Comparison of ENCODE assay signal across 9 cellular contexts in the genomic region with DNA sequence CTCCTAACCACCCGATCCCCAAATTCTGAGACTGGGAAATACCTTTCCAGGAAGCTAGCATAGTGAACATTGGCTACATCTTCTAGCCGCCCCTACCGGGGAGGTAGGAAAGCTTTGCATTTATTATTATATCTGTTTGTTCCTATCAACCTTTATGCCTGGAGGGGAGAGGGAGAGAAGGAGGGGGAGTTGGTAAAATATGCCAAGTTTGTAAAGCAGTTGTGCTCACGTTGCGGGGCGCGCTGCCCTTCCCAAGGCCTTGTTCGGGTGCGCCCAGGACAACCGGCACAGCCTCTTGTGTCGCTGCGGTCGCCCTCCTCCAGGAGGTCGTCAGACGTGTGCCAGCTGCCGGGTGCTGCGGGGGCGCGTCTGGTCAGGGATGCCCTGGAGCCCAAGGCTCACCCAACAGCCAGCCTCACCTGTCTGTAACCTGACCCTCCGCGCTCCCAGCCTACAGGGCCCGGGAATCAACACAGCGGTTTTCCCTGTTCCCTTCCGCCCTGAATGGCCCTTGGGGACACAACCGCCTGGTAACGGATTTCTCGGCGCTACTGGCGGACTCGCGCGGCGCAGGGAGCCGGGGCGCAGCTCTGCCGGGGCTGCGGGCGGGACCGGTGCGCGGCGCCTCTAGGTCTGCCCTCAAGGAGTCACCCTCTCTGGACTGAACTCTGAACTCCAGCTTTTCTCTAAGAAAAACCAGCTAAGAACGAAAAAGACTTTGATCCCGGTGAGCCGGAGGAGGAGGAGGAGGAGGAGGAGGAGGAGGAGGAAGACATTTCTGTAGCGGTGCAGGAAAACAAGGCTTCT. TPM values are rescaled to one million over a fixed set of nuclear protein-coding genes. Genes with fewer than 3 reads are reported as not detected.
A peak's percentile ranks its signal among the peaks of the same experiment; 100 is the strongest.
DNase-seq lines count a peak whose midpoint lies in the region; ATAC-seq and TF ChIP-seq lines count a peak whose summit lies in the region.
"Had no signal": no experiment of that assay in that cellular context is flagged by ENCODE, and none has a peak within 500 bp of the region (broad histone marks: within the 10 kb centered on the region; RNA-seq: fewer than 3 reads in every experiment).

No MANE protein-coding gene starts in this region.

- no peak overlapping the region for H3K27ac ChIP-seq in foreskin keratinocyte

- peak overlapping the region; percentile 5 for H3K4me3 ChIP-seq in skeletal muscle cell (ENCODE audit: low read depth, low read length)

- H3K4me1 ChIP-seq in foreskin keratinocyte: no peaks in the 10 kb centered on the region

- DNase-seq in DMS 273 (lab: John Stamatoyannopoulos, UW; ENCODE audit: unreplicated experiment): peak; percentile 64
- DNase-seq in DMS 273 treated with DMSO at 0.1 percent for 48 hours (lab: John Stamatoyannopoulos, UW): no peak
- peak; percentile 69 to 79 for DNase-seq in NCI-H524 (lab: John Stamatoyannopoulos, UW)
- DNase-seq in foreskin keratinocyte: peak in 1 of 2 donors; percentile 3
- DNase-seq in skeletal muscle cell (ENCODE audit: low read depth): no peak
- DNase-seq in kidney glomerular epithelial cell (lab: John Stamatoyannopoulos, UW): no peak
- DNase-seq in dedifferentiated amniotic fluid mesenchymal stem cell (ENCODE audit: extremely low spot score): no peak
- DNase-seq in SIG-M5 treated with dmso at 0.1 percent for 504 hours (lab: John Stamatoyannopoulos, UW; ENCODE audit: unreplicated experiment): no peak
- DNase-seq: activated CD4-positive, alpha-beta T cell treated with anti-CD3 and anti-CD28 coated beads, Interleukin-2, amount 50 U/mL, for 1 hour had no signal

- H3K27me3 ChIP-seq in foreskin keratinocyte: peaks cover 13% of the 10 kb centered on the region

- no peak for TF ChIP-seq CTCF in foreskin keratinocyte (conservative IDR thresholded peaks at IDR 0.05)

- peak; percentile 26 for ATAC-seq in foreskin keratinocyte

RNA-seq across cellular contexts. Expression of a gene that starts 1.1 kb away (rescaled TPM):
- total RNA-seq in foreskin keratinocyte: 8.5 and 8.9 TPM in 2 replicates
- 7.0 and 9.3 TPM in 2 replicates for polyA plus RNA-seq in foreskin keratinocyte

Comparison
In these comparisons a context has a peak if more than half of its experiments do, and no peak if none do; other contexts are left out.
1. DNase-seq: peak in DMS 273 (single experiment) and NCI-H524 (2 of 2); none in DMS 273 treated with DMSO at 0.1 percent for 48 hours (single experiment), skeletal muscle cell (single experiment), kidney glomerular epithelial cell (single experiment), dedifferentiated amniotic fluid mesenchymal stem cell (single experiment) and SIG-M5 treated with dmso at 0.1 percent for 504 hours (single experiment).